In the genomic region with DNA sequence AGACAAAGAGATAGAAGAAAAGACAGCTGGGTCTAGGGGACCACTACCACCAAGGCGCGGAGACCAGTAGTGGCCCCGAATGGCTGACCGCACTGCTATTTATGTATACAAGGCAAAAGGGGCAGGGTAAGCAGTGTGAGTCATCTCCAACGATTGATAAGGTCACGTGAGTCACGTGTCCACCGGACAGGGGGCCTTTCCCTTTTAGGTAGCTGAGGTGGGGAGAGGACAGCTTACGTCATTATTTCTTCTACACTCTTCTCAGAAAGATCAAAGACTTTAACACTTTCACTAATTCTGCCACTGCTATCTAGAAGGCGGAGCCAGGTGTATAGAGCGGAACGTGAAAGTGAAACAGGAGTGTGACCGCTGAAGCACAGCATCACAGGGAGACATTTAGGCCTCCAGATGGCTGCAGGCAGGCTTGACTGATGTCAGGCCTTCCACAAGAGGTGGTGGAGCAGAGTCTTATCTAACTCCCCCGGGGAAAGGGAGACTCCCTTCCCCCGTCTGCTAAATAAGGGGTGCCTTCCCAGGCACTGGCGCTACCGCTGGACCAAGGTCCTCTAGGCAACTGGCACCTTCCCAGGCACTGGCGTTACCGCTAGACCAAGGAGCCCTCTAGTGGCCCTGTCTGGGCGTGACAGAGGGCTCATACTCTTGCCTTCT, we compare ENCODE assay signal across 8 cellular contexts. TPM values are rescaled to one million over a fixed set of nuclear protein-coding genes. Genes with fewer than 3 reads are reported as not detected.
DNase-seq lines count a peak whose midpoint lies in the region; ATAC-seq and TF ChIP-seq lines count a peak whose summit lies in the region.

No MANE protein-coding gene starts in this region.

- peak; percentile 53 to 82 (median 76) for TF ChIP-seq CTCF in body of pancreas (IDR thresholded peaks at IDR 0.05)

- peak; percentile 84 for ATAC-seq in GM21529 (IDR thresholded peaks at IDR 0.05; ENCODE audit: unreplicated experiment)
- peak; percentile 93 for ATAC-seq in body of pancreas
- no peak for ATAC-seq in HG03354 (IDR thresholded peaks at IDR 0.05; ENCODE audit: poor library complexity, severe bottlenecking, unreplicated experiment)

- no peak overlapping the region for H3K27ac ChIP-seq in SJCRH30
- H3K27ac ChIP-seq in body of pancreas, result peak overlapping the region in 3 of 4 donors; percentile 58 to 79 (median 60)

- H3K27me3 ChIP-seq in SJCRH30 (no peaks in the 10 kb centered on the region), body of pancreas (no peaks in the 10 kb centered on the region)

- DNase-seq in HT1080 (ENCODE audit: low read depth), result peak; percentile 76
- DNase-seq in SJCRH30, result peak; percentile 57 to 66
- DNase-seq in body of pancreas, result peak; percentile 88 to 94 (median 88)
- DNase-seq in kidney glomerular epithelial cell (lab: John Stamatoyannopoulos, UW), result peak; percentile 44
- DNase-seq in stimulated activated CD4-positive, alpha-beta T cell treated with anti-CD3 and anti-CD28 coated beads, Interleukin-4, amount 100 ng/mL, for 4 hours, result peak; percentile 16 to 23

- H3K4me3 ChIP-seq in GM08714 (ENCODE audit: low read length) (peak overlapping the region; percentile 29; the same call in 1 of the 2 replicates), SJCRH30 (peak overlapping the region; percentile 45), body of pancreas (peak overlapping the region; percentile 40 to 53)

- H3K36me3 ChIP-seq in SJCRH30, result no peaks in the 10 kb centered on the region
- no peaks in the 10 kb centered on the region for H3K36me3 ChIP-seq in body of pancreas (replicated peaks in 1 of 2; ENCODE audit: insufficient read depth in 1 of 2, low read depth in 2 of 2)

- H3K4me1 ChIP-seq in SJCRH30 (no peaks in the 10 kb centered on the region), body of pancreas (peaks cover 3% of the 10 kb centered on the region)

- no peaks in the 10 kb centered on the region for H3K9me3 ChIP-seq in SJCRH30 (replicated peaks)
- H3K9me3 ChIP-seq in body of pancreas, result no peaks in the 10 kb centered on the region

- intact Hi-C loops in body of pancreas (cut with DNase I), result no loop called here

- 43 to 45% methylated on average over 19 to 20 of the region's 20 CpGs for WGBS in body of pancreas, 2 donors

- peak in 1 of 3 donors; percentile 14 for TF ChIP-seq POLR2A in body of pancreas (IDR thresholded peaks at IDR 0.05)

RNA-seq across cellular contexts. Expression of gene PRR16, which starts 6.1 kb away (rescaled TPM):
- 0.77 and 2.1 TPM in 2 replicates for total RNA-seq in HT1080 (2014; rRNA removed; shearing (Covaris generic))
- 3.1 and 4.6 TPM in 2 replicates for polyA plus RNA-seq in HT1080 (2015; cell fraction: cytosol; rRNA removed)
- 0.37 and 1.6 TPM in 2 replicates for polyA plus RNA-seq in HT1080 (2015; cell fraction: nucleus; rRNA removed)
- total RNA-seq in SJCRH30 (2014; rRNA removed; shearing (Covaris generic)), result 0.20 and 0.84 TPM in 2 replicates
- total RNA-seq in body of pancreas, result under 1 TPM; 0.78 to 0.99 TPM

Comparison
In these comparisons a context has a peak if more than half of its experiments do, and no peak if none do; other contexts are left out.
1. DNase-seq: peak in every context shown above with its lines; median percentile 88 in body of pancreas; 76 in HT1080; 62 in SJCRH30; 44 in kidney glomerular epithelial cell; 20 in stimulated activated CD4-positive, alpha-beta T cell treated with anti-CD3 and anti-CD28 coated beads, Interleukin-4, amount 100 ng/mL, for 4 hours.